1 cellular context compared by ENCODE assay signal in genomic region chr1:193113258-193113991, GRCh38.
TF ChIP-seq lines count a peak whose summit lies in the region.

No MANE protein-coding gene starts in this region.

TF ChIP-seq in K562, 482 proteins besides CTCF, POLR2A, EP300 and RAD21 (continued from another document):
- TF ChIP-seq ZNF740 (CRISPR knock-in tag; IDR thresholded peaks at IDR 0.05) (no peak), ZNF740 (tag; IDR thresholded peaks at IDR 0.05) (no peak), ZKSCAN3 (CRISPR knock-in tag; IDR thresholded peaks at IDR 0.05) (no peak)
